Comparison of ENCODE assay signal across 8 cellular contexts in the genomic region with DNA sequence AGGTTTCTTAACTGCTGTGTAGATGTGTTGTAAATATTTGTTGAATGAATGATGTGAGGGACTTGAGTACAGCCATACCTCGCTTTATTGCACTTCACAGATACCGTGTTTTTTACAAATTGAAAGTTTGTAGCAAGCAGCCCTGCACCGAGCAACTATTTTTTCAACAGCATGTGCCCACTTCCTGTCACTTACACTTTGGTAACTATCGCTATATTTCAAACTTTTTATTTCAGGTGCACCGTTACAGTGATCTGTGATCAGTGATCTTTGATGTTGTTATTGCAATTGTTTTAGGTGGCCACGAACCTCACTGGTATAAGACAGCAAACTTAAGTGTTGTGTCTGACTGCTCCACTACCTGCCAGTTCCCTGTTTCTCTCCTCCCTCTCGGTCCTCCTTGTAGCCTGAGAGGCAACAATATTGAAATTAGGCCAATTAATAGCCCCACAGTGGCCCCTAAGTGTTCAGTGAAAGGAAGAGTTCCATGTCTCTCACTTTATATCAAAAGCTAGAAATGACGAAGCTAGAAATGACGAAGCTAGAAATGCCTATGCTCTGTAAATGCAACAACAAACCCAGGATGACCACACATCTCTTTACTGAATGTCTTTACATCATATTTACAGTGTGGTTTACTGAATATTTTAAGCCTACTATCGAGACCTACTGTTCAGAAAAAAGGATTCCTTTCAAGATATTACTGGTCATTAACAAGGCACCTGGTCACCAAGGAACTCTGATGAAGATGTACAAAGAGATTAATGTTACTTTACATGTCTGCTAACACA. TPM values are rescaled to one million over a fixed set of nuclear protein-coding genes. Genes with fewer than 3 reads are reported as not detected.
DNase-seq lines count a peak whose midpoint lies in the region; ATAC-seq and TF ChIP-seq lines count a peak whose summit lies in the region.

No MANE protein-coding gene starts in this region.

- peaks cover 27% of the 10 kb centered on the region for H3K79me2 ChIP-seq in GM23248 (ENCODE audit: insufficient read depth)

- H3K4me2 ChIP-seq in GM23248 (ENCODE audit: unreplicated experiment) (peak overlapping the region; percentile 87), skeletal muscle satellite cell (ENCODE audit: low read length) (peak overlapping the region; percentile 97)

- ATAC-seq in GM18517 (IDR thresholded peaks at IDR 0.05; ENCODE audit: unreplicated experiment), result no peak

- H3K36me3 ChIP-seq in GM23248 (ENCODE audit: low read depth) (no peaks in the 10 kb centered on the region), skeletal muscle satellite cell (ENCODE audit: insufficient read depth, low read length) (no peaks in the 10 kb centered on the region)

- peak overlapping the region; percentile 83 for H3K9ac ChIP-seq in GM23248
- H3K9ac ChIP-seq in skeletal muscle satellite cell (ENCODE audit: low read depth, low read length), result peak overlapping the region; percentile 97

- H3K9me3 Mint-ChIP-seq in T-helper 1 cell treated with Interleukin-12 subunit alpha and Interleukin-12 subunit beta and Interleukin-4 antibody, amounts not matched to agents 30 μg/mL and 1 μg/mL, for 36 hours, result no peaks in the 10 kb centered on the region

- H3K27ac ChIP-seq in GM23248, result no peak overlapping the region

- peaks cover 7% of the 10 kb centered on the region; the same call in 1 of the 2 replicates for H3F3A ChIP-seq in GM23248 (ENCODE audit: insufficient read depth)

- H3K27me3 Mint-ChIP-seq in T-helper 1 cell treated with Interleukin-12 subunit alpha and Interleukin-12 subunit beta and Interleukin-4 antibody, amounts not matched to agents 30 μg/mL and 1 μg/mL, for 36 hours (ENCODE audit: low read depth), result no peaks in the 10 kb centered on the region

- no peaks in the 10 kb centered on the region for H3K9me2 ChIP-seq in GM23248 (ENCODE audit: insufficient read depth)

- H3K9me3 ChIP-seq in GM23248 (ENCODE audit: low read depth), result no peaks in the 10 kb centered on the region
- no peaks in the 10 kb centered on the region for H3K9me3 ChIP-seq in skeletal muscle satellite cell (replicated peaks; ENCODE audit: low read length)

- DNase-seq in GM23248, result no peak
- DNase-seq in fibroblast of villous mesenchyme (ENCODE audit: low read depth), result no peak
- no peak for DNase-seq in HCEC 1CT
- DNase-seq in NCI-H2081 (lab: John Stamatoyannopoulos, UW), result no peak
- no peak for DNase-seq in activated CD4-positive, CD25-positive, alpha-beta regulatory T cell treated with anti-CD3 and anti-CD28 coated beads, Interleukin-2, amount 50 U/mL, for 72 hours

- no peak for TF ChIP-seq CTCF in fibroblast of villous mesenchyme (IDR thresholded peaks at IDR 0.05; ENCODE audit: insufficient read depth, low read depth, low read length)

- peaks cover 32% of the 10 kb centered on the region for H3K4me1 Mint-ChIP-seq in T-helper 1 cell treated with Interleukin-12 subunit alpha and Interleukin-12 subunit beta and Interleukin-4 antibody, amounts not matched to agents 30 μg/mL and 1 μg/mL, for 36 hours (ENCODE audit: low read depth)

- H3K4me1 ChIP-seq in GM23248 (ENCODE audit: insufficient read depth) (no peaks in the 10 kb centered on the region), skeletal muscle satellite cell (ENCODE audit: control insufficient read depth, insufficient read depth, low read length) (no peaks in the 10 kb centered on the region)

- H3K4me3 ChIP-seq in GM23248 (peak overlapping the region; percentile 95), fibroblast of villous mesenchyme (ENCODE audit: low read depth, low read length) (peak overlapping the region; percentile 97), skeletal muscle satellite cell (ENCODE audit: low read length) (peak overlapping the region; percentile 98)

- peak overlapping the region; percentile 87 for H3K27ac Mint-ChIP-seq in T-helper 1 cell treated with Interleukin-12 subunit alpha and Interleukin-12 subunit beta and Interleukin-4 antibody, amounts not matched to agents 30 μg/mL and 1 μg/mL, for 36 hours

- no peaks in the 10 kb centered on the region for H3K27me3 ChIP-seq in GM23248 (replicated peaks; ENCODE audit: insufficient read depth)
- no peaks in the 10 kb centered on the region for H3K27me3 ChIP-seq in skeletal muscle satellite cell (ENCODE audit: control insufficient read depth, insufficient read depth, low read length)

- H2AFZ ChIP-seq in GM23248, result peak overlapping the region; percentile 99

- H3K36me3 Mint-ChIP-seq in T-helper 1 cell treated with Interleukin-12 subunit alpha and Interleukin-12 subunit beta and Interleukin-4 antibody, amounts not matched to agents 30 μg/mL and 1 μg/mL, for 36 hours (ENCODE audit: low read depth), result peaks cover 12% of the 10 kb centered on the region

- in situ Hi-C loops in GM23248 (cut with MboI), result no loop called here

- H4K20me1 ChIP-seq in GM23248 (ENCODE audit: insufficient read depth), result no peaks in the 10 kb centered on the region

- 71 to 75% methylated on average over 10 of the region's 10 CpGs for WGBS in GM23248 (ENCODE audit: low coverage in 1 of 2, low lambda C conversion rate in 2 of 2, missing lambda C conversion rate in 2 of 2), 2 experiments

- peak overlapping the region; percentile 88 for H3K4me3 Mint-ChIP-seq in T-helper 1 cell treated with Interleukin-12 subunit alpha and Interleukin-12 subunit beta and Interleukin-4 antibody, amounts not matched to agents 30 μg/mL and 1 μg/mL, for 36 hours

RNA-seq across cellular contexts. Expression of gene SFI1, which starts 1.0 kb away (rescaled TPM):
- 17.5 and 21.6 TPM in 2 replicates for total RNA-seq in GM23248 (2014; rRNA removed; shearing (Covaris generic))
- 9.0 and 10.1 TPM in 2 replicates for polyA plus RNA-seq in GM23248 (2016; fragmentation: Nextera tagmentation; extraction: Ambion mirVana)
- 15.5 and 17.1 TPM in 2 replicates for total RNA-seq in fibroblast of villous mesenchyme
- 12.7 and 13.1 TPM in 2 replicates for total RNA-seq in skeletal muscle satellite cell (2012; rRNA removed)

RNA-seq across cellular contexts. Expression of gene EIF4ENIF1, which starts 7.7 kb away (rescaled TPM):
- total RNA-seq in GM23248 (2014; rRNA removed; shearing (Covaris generic)), result 6.2 and 13.5 TPM in 2 replicates
- 13.9 and 18.2 TPM in 2 replicates for polyA plus RNA-seq in GM23248 (2016; fragmentation: Nextera tagmentation; extraction: Ambion mirVana)
- 13.5 and 25.0 TPM in 2 replicates for total RNA-seq in fibroblast of villous mesenchyme
- 9.4 and 11.4 TPM in 2 replicates for total RNA-seq in skeletal muscle satellite cell (2012; rRNA removed)
